ENCODE assay signal across 23 cellular contexts in the genomic region with DNA sequence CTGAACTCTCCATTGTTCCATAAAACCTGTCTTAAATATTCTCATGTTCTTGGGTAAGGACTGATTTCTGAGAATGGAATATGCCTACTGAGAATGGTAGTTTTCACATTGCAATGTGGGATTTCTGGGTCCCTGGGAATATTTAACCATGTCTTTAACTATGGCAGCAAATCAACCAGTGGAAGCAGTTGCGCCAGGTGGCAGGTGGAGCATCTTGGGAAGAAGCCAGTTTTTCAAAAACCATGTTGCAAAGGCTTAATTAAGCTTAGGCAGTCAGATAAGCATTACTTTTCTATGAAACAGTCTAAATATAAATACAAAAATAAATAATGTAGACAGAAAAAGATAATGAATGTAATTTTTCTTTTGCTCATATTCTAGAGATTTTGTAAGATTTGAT.
"Had no signal": no experiment of that assay in that cellular context is flagged by ENCODE, and none has a peak within 500 bp of the region (broad histone marks: within the 10 kb centered on the region; RNA-seq: fewer than 3 reads in every experiment).

No MANE protein-coding gene starts in this region.

- DNase-seq: activated CD4-positive, alpha-beta T cell treated with anti-CD3 and anti-CD28 coated beads, Interleukin-2, amount 10 ng/mL, durations not matched to agents 7 days and 5 days; activated CD4-positive, alpha-beta T cell treated with anti-CD3 and anti-CD28 coated beads, Interleukin-2, amount 50 U/mL, for 48 hours; activated CD8-positive, alpha-beta T cell treated with anti-CD3 and anti-CD28 coated beads, Interleukin-2, amount 10 ng/mL, durations not matched to agents 7 days and 5 days; activated gamma-delta T cell; activated naive CD4-positive, alpha-beta T cell treated with Interleukin-2 at 50 U/mL for 16 hours; activated naive CD8-positive, alpha-beta T cell treated with anti-CD3 and anti-CD28 coated beads, Interleukin-2, amount 10 ng/mL, durations not matched to agents 7 days and 5 days; activated T-cell treated with anti-CD3 and anti-CD28 coated beads, Interleukin-2, amount 50 U/mL, for 24 hours; body of pancreas; cerebellar nuclear complex; MM.1S; NCI-H1092 treated with DMSO at 0.1 percent for 48 hours; NCI-H1436; NCI-H187; NCI-H2029 treated with DMSO at 0.1 percent for 48 hours; NCI-H2107; NCI-H345; NCI-H510A treated with DMSO at 0.1 percent for 48 hours; NCI-H526 treated with DMSO at 0.1 percent for 48 hours; NCI-H82; NK-92 treated with Interleukin-12 subunit alpha and Interleukin-12 subunit beta, amount 100 ng/mL, for 24 hours; Peyer's patch; Right ventricle myocardium superior; WERI-Rb-1 had no signal
